In genomic region chr6:73743556-73743955, GRCh38 we compare ENCODE assay signal across 29 cellular contexts. TPM values are rescaled to one million over a fixed set of nuclear protein-coding genes. Genes with fewer than 3 reads are reported as not detected.
DNase-seq lines count a peak whose midpoint lies in the region; ATAC-seq, FAIRE-seq and TF ChIP-seq lines count a peak whose summit lies in the region.
"Had no signal": no experiment of that assay in that cellular context is flagged by ENCODE, and none has a peak within 500 bp of the region (broad histone marks: within the 10 kb centered on the region; RNA-seq: fewer than 3 reads in every experiment).

No MANE protein-coding gene starts in this region.

- CTCF ChIA-PET in SK-N-SH (lab: Yijun Ruan, JAX): interaction anchor here (1.8 to 2.7 kb wide), 3 partner anchors 11 to 1465 kb away, joined by 5 to 17 read pairs (median 9); no protein-coding TSS in a partner anchor

- TF ChIP-seq RAD21 in SK-N-SH (IDR thresholded peaks at IDR 0.05; ENCODE audit: low read length): no peak

- H3K9me3 ChIP-seq in SK-N-SH: no peaks in the 10 kb centered on the region
- H3K9me3 ChIP-seq in muscle layer of colon (ENCODE audit: low read length): no peaks in the 10 kb centered on the region
- H3K9me3 ChIP-seq: BLaER1 treated with 17β-estradiol and CSF1 and Interleukin-3, amounts not matched to agents 10 nM and 100 nM; Caco-2; HAP-1 had no signal

- H3K4me2 ChIP-seq in SK-N-SH: no peak overlapping the region
- H3K4me2 ChIP-seq: BLaER1 treated with 17β-estradiol and CSF1 and Interleukin-3, amounts not matched to agents 10 nM and 100 nM; GM23338 had no signal

- no peaks in the 10 kb centered on the region for H3K27me3 ChIP-seq in SK-N-SH (ENCODE audit: insufficient read depth)
- no peaks in the 10 kb centered on the region for H3K27me3 ChIP-seq in muscle layer of colon (ENCODE audit: control insufficient read depth in 1 of 2, insufficient read depth in 2 of 2, low read length in 2 of 2)
- H3K27me3 ChIP-seq: BLaER1 treated with 17β-estradiol and CSF1 and Interleukin-3, amounts not matched to agents 10 nM and 100 nM had no signal

- H3K4me3 ChIP-seq in SK-N-SH (ENCODE audit: low read depth in 2 of 2, low read length in 1 of 2) (no peak overlapping the region), choroid plexus epithelial cell (ENCODE audit: low read depth, low read length) (no peak overlapping the region), muscle layer of colon (ENCODE audit: low read depth in 1 of 2, low read length in 2 of 2) (no peak overlapping the region)
- H3K4me3 ChIP-seq: BLaER1 treated with 17β-estradiol and CSF1 and Interleukin-3, amounts not matched to agents 10 nM and 100 nM; GM23338; HAP-1 had no signal

- H3K36me3 ChIP-seq in SK-N-SH (replicated peaks in 1 of 2; ENCODE audit: control insufficient read depth in 1 of 2, insufficient read depth in 2 of 2, low read length in 1 of 2) (peaks cover 0 to 14% of the 10 kb centered on the region in 2 experiments), muscle layer of colon (ENCODE audit: insufficient read depth, low read length) (no peaks in the 10 kb centered on the region)
- H3K36me3 ChIP-seq: BLaER1 treated with 17β-estradiol and CSF1 and Interleukin-3, amounts not matched to agents 10 nM and 100 nM; HAP-1 had no signal

- 66% methylated on average over 3 of the region's 3 CpGs for WGBS in SK-N-SH (ENCODE audit: low lambda C conversion rate)

- no peak for DNase-seq in SK-N-SH
- peak; percentile 46 for DNase-seq in choroid plexus epithelial cell (ENCODE audit: low read depth)
- no peak for DNase-seq in HTR-8/SVneo (ENCODE audit: insufficient read length, low spot score)
- no peak for DNase-seq in posterior cingulate gyrus
- no peak for DNase-seq in DMS79 treated with DMSO at 0.1 percent for 48 hours (lab: John Stamatoyannopoulos, UW)
- DNase-seq: ACHN; Caco-2; CD4-positive, alpha-beta memory T cell; DMS 273 treated with DMSO at 0.1 percent for 48 hours; DND-41; KBM-7; MM.1S; NCI-H1092; NCI-H1436; NCI-H2029; NCI-H226; NCI-H510A treated with DMSO at 0.1 percent for 48 hours; NCI-H748 treated with DMSO at 0.1 percent for 48 hours; NK-92 treated with Interleukin-12 subunit alpha and Interleukin-12 subunit beta, amount 100 ng/mL, for 24 hours had no signal

- no peaks in the 10 kb centered on the region for H3F3A ChIP-seq in SK-N-SH (replicated peaks; ENCODE audit: insufficient read depth)

- no peak overlapping the region for H3K27ac ChIP-seq in SK-N-SH (ENCODE audit: low read depth in 2 of 2, low read length in 1 of 2)
- peak overlapping the region; percentile 16 for H3K27ac ChIP-seq in muscle layer of colon (ENCODE audit: low read depth, low read length)
- H3K27ac ChIP-seq: 22Rv1; BLaER1 treated with 17β-estradiol and CSF1 and Interleukin-3, amounts not matched to agents 10 nM and 100 nM had no signal

- no peak for FAIRE-seq in HTR-8/SVneo (lab: Jason Lieb, UNC)
- FAIRE-seq: GM12891, HepG2 had no signal

- H2AFZ ChIP-seq in SK-N-SH (ENCODE audit: low read depth): no peak overlapping the region
- H2AFZ ChIP-seq: GM23338 had no signal

- H3K9ac ChIP-seq in SK-N-SH (no peak overlapping the region), muscle layer of colon (ENCODE audit: low read length) (no peak overlapping the region)
- H3K9ac ChIP-seq: BLaER1 treated with 17β-estradiol and CSF1 and Interleukin-3, amounts not matched to agents 10 nM and 100 nM had no signal

- peaks cover 3% of the 10 kb centered on the region; the same call in 1 of the 2 replicates for H4K20me1 ChIP-seq in SK-N-SH (ENCODE audit: insufficient read depth)
- H4K20me1 ChIP-seq: BLaER1 treated with 17β-estradiol and CSF1 and Interleukin-3, amounts not matched to agents 10 nM and 100 nM had no signal

- no peaks in the 10 kb centered on the region for H3K9me2 ChIP-seq in SK-N-SH

- POLR2A ChIA-PET in SK-N-SH (lab: Yijun Ruan, JAX): no interaction called here

- no peak for TF ChIP-seq EP300 in SK-N-SH (IDR thresholded peaks at IDR 0.05; ENCODE audit: borderline replicate concordance in 1 of 2, low read depth in 1 of 2, low read length in 1 of 2)

- intact Hi-C loops in posterior cingulate gyrus (cut with DNase I): no loop called here

- ATAC-seq in SK-N-SH treated with all-trans-retinoic acid at 6 μM for 48 hours (no peak; the same call in 2 of the 3 replicates), GM21526 (IDR thresholded peaks at IDR 0.05; ENCODE audit: low FRiP score, unreplicated experiment) (no peak)
- ATAC-seq: GM23338, HepG2, Panc1 had no signal

- peaks cover 0 to 12% of the 10 kb centered on the region in 2 experiments; a peak in 1 of 4 replicates for H3K4me1 ChIP-seq in SK-N-SH (ENCODE audit: control insufficient read depth in 1 of 2, insufficient read depth in 2 of 2, low read depth in 1 of 2, low read length in 1 of 2)
- H3K4me1 ChIP-seq in muscle layer of colon (ENCODE audit: insufficient read depth, low read length): peaks cover 16% of the 10 kb centered on the region
- H3K4me1 ChIP-seq: Caco-2, HAP-1 had no signal

- TF ChIP-seq CTCF in SK-N-SH (IDR thresholded peaks at IDR 0.05): no peak
- TF ChIP-seq CTCF in choroid plexus epithelial cell (conservative IDR thresholded peaks at IDR 0.05; ENCODE audit: low read depth, low read length): no peak

- H3K79me2 ChIP-seq in SK-N-SH (ENCODE audit: insufficient read depth): no peaks in the 10 kb centered on the region

TF ChIP-seq in SK-N-SH, 30 proteins besides CTCF, POLR2A, EP300 and RAD21 (continues in another document):
- TF ChIP-seq NRF1 (IDR thresholded peaks at IDR 0.05; ENCODE audit: low read depth, low read length) (no peak), CHD2 (IDR thresholded peaks at IDR 0.05; ENCODE audit: low read length, partially characterized antibody) (no peak), ZBTB33 (IDR thresholded peaks at IDR 0.05; ENCODE audit: borderline replicate concordance, low read depth) (no peak)
- TF ChIP-seq, protein P1, sequence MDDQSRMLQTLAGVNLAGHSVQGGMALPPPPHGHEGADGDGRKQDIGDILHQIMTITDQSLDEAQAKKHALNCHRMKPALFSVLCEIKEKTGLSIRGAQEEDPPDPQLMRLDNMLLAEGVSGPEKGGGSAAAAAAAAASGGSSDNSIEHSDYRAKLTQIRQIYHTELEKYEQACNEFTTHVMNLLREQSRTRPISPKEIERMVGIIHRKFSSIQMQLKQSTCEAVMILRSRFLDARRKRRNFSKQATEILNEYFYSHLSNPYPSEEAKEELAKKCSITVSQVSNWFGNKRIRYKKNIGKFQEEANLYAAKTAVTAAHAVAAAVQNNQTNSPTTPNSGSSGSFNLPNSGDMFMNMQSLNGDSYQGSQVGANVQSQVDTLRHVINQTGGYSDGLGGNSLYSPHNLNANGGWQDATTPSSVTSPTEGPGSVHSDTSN (IDR thresholded peaks at IDR 0.05): peak; percentile 43

TF ChIP-seq in SK-N-SH treated with all-trans-retinoic acid at 6 μM for 48 hours, 23 proteins besides CTCF, POLR2A, EP300 and RAD21:
- TF ChIP-seq, protein P2, sequence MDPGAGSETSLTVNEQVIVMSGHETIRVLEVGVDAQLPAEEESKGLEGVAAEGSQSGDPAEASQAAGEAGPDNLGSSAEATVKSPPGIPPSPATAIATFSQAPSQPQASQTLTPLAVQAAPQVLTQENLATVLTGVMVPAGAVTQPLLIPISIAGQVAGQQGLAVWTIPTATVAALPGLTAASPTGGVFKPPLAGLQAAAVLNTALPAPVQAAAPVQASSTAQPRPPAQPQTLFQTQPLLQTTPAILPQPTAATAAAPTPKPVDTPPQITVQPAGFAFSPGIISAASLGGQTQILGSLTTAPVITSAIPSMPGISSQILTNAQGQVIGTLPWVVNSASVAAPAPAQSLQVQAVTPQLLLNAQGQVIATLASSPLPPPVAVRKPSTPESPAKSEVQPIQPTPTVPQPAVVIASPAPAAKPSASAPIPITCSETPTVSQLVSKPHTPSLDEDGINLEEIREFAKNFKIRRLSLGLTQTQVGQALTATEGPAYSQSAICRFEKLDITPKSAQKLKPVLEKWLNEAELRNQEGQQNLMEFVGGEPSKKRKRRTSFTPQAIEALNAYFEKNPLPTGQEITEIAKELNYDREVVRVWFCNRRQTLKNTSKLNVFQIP (CRISPR knock-in tag; IDR thresholded peaks at IDR 0.05; ENCODE audit: borderline replicate concordance, low read depth): no peak
- no peak for TF ChIP-seq TOX (CRISPR knock-in tag; IDR thresholded peaks at IDR 0.05; ENCODE audit: borderline replicate concordance)
- TF ChIP-seq ISL1 (CRISPR knock-in tag; IDR thresholded peaks at IDR 0.05): no peak
- no peak for TF ChIP-seq ZFP30 (CRISPR knock-in tag; IDR thresholded peaks at IDR 0.05)
- TF ChIP-seq OSR1 (CRISPR knock-in tag; IDR thresholded peaks at IDR 0.05): no peak
- no peak for TF ChIP-seq PPARA (CRISPR knock-in tag; IDR thresholded peaks at IDR 0.05; ENCODE audit: borderline replicate concordance)
- TF ChIP-seq BACH2 (CRISPR knock-in tag; IDR thresholded peaks at IDR 0.05; ENCODE audit: borderline replicate concordance): no peak
- TF ChIP-seq, protein P3, sequence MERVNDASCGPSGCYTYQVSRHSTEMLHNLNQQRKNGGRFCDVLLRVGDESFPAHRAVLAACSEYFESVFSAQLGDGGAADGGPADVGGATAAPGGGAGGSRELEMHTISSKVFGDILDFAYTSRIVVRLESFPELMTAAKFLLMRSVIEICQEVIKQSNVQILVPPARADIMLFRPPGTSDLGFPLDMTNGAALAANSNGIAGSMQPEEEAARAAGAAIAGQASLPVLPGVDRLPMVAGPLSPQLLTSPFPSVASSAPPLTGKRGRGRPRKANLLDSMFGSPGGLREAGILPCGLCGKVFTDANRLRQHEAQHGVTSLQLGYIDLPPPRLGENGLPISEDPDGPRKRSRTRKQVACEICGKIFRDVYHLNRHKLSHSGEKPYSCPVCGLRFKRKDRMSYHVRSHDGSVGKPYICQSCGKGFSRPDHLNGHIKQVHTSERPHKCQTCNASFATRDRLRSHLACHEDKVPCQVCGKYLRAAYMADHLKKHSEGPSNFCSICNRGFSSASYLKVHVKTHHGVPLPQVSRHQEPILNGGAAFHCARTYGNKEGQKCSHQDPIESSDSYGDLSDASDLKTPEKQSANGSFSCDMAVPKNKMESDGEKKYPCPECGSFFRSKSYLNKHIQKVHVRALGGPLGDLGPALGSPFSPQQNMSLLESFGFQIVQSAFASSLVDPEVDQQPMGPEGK (CRISPR knock-in tag; IDR thresholded peaks at IDR 0.05; ENCODE audit: borderline replicate concordance): no peak
- TF ChIP-seq, protein P4, sequence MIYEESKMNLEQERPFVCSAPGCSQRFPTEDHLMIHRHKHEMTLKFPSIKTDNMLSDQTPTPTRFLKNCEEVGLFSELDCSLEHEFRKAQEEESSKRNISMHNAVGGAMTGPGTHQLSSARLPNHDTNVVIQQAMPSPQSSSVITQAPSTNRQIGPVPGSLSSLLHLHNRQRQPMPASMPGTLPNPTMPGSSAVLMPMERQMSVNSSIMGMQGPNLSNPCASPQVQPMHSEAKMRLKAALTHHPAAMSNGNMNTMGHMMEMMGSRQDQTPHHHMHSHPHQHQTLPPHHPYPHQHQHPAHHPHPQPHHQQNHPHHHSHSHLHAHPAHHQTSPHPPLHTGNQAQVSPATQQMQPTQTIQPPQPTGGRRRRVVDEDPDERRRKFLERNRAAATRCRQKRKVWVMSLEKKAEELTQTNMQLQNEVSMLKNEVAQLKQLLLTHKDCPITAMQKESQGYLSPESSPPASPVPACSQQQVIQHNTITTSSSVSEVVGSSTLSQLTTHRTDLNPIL (CRISPR knock-in tag; IDR thresholded peaks at IDR 0.05; ENCODE audit: low read depth): no peak

RNA-seq across cellular contexts. Expression of gene CD109, which starts 47.6 kb away (rescaled TPM):
- polyA plus RNA-seq in SK-N-SH (2012; rRNA removed): 19.7 and 27.8 TPM in 2 replicates
- 30.4 and 31.3 TPM in 2 replicates for polyA plus RNA-seq in SK-N-SH (2012; cell fraction: cytosol; rRNA removed)
- polyA plus RNA-seq in SK-N-SH (2012; cell fraction: nucleus; rRNA removed): 9.4 and 20.1 TPM in 2 replicates
